In the genomic region with DNA sequence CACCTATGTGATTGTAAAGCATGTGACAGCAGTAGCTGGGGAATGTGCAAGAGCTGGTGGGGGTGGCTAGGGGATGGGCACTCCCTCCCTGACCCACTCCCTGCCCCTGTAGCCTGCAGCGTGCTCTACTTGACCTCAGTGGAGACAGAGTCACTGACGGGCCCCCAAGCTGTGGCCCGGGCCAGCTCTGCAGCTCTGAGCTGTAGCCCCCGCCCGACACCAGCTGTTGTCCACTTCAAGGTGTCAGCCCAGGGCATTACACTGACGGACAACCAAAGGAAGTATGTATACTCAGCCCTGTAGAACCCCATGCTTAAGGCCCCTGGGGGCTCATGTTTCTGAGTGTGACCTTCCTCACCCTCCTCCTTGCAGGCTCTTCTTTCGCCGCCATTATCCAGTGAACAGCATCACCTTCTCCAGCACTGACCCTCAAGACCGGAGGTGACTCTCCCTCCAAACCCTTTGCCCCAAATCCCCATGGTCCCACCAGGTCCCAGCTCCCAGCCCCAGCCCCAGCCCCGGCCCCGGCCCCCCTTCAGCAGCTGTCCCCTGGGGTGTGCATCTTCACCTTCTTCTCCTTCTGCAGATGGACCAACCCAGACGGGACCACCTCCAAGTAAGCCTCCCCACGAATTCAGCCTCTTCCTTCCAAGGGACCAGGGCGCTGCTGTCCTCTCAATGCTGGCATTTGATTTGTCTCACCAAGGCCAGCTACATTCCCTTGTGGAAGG, we compare ENCODE assay signal across 15 cellular contexts. TPM values are rescaled to one million over a fixed set of nuclear protein-coding genes. Genes with fewer than 3 reads are reported as not detected.
A peak's percentile ranks its signal among the peaks of the same experiment; 100 is the strongest.
DNase-seq lines count a peak whose midpoint lies in the region; ATAC-seq and TF ChIP-seq lines count a peak whose summit lies in the region.
"Had no signal": no experiment of that assay in that cellular context is flagged by ENCODE, and none has a peak within 500 bp of the region (broad histone marks: within the 10 kb centered on the region; RNA-seq: fewer than 3 reads in every experiment).

No MANE protein-coding gene starts in this region.

- H3K9me3 ChIP-seq in AG04450 (ENCODE audit: control insufficient read depth, insufficient read depth, low read length) (no peaks in the 10 kb centered on the region), right cardiac atrium (ENCODE audit: control insufficient read depth, low read length) (no peaks in the 10 kb centered on the region), prostate gland (no peaks in the 10 kb centered on the region)

- intact Hi-C loops in right cardiac atrium (cut with DNase I) (loop anchor here in 2 of 4 donors (10.0 kb wide), 1 partner anchor 132 kb away; no protein-coding TSS in a partner anchor), prostate gland (cut with DNase I) (no loop called here), Calu3 (cut with micrococcal nuclease; ENCODE audit: unreplicated experiment) (no loop called here)

- peaks cover 6% of the 10 kb centered on the region for H3K4me1 ChIP-seq in right cardiac atrium (ENCODE audit: control insufficient read depth, insufficient read depth, low read length)
- H3K4me1 ChIP-seq in prostate gland (replicated peaks) = peaks cover 12% of the 10 kb centered on the region

- CTCF ChIA-PET in AG04450 (lab: Charles Lee) = interaction anchor here (0.9 to 3.8 kb wide), 3 partner anchors 9 to 96 kb away, joined by 3 to 43 read pairs (median 5); no protein-coding TSS in a partner anchor
- CTCF ChIA-PET in WTC11 (lab: Charles Lee) = interaction anchor here (1.0 to 11.2 kb wide), 8 partner anchors 8 to 135 kb away, joined by 3 to 474 read pairs (median 15); partner anchors contain the start of genes IGFBP6, SOAT2 and TNS2
- CTCF ChIA-PET in Calu3 (lab: Charles Lee) = interaction anchor here (1.6 kb wide), 1 partner anchor 8 kb away, joined by 3 read pairs; no protein-coding TSS in a partner anchor

- H3K4me1 Mint-ChIP-seq in WTC11 = peaks cover 7% of the 10 kb centered on the region
- peaks cover 24% of the 10 kb centered on the region for H3K4me1 Mint-ChIP-seq in Calu3 (ENCODE audit: low read depth, unreplicated experiment)

- POLR2A ChIA-PET in AG04450 (lab: Yijun Ruan, JAX) = interaction anchor here (1.0 to 3.3 kb wide), 3 partner anchors 16 to 35 kb away, joined by 5 to 48 read pairs (median 14); partner anchors contain the start of genes IGFBP6 and SPRYD3
- POLR2A ChIA-PET in WTC11 (lab: Charles Lee) = interaction anchor here (0.5 to 1.3 kb wide), 2 partner anchors 9 to 16 kb away, joined by 3 read pairs; partner anchors contain the start of gene SPRYD3

- H3K27ac Mint-ChIP-seq in WTC11 (no peak overlapping the region), Calu3 (ENCODE audit: unreplicated experiment) (no peak overlapping the region)

- H3K4me3 ChIP-seq in AG04450 (ENCODE audit: low read depth, low read length) = no peak overlapping the region
- H3K4me3 ChIP-seq in right cardiac atrium (ENCODE audit: low read length) = no peak overlapping the region
- no peak overlapping the region for H3K4me3 ChIP-seq in prostate gland

- no TSS peak for BruUV-seq in Calu3 (replicated peaks; lab: Mats Ljungman, UMichigan)

- H3K36me3 ChIP-seq in prostate gland = peaks cover 0 to 16% of the 10 kb centered on the region in 2 donors

- H3K27ac ChIP-seq in AG04450 (ENCODE audit: low read depth, low read length) (peak overlapping the region; percentile 81), right cardiac atrium (ENCODE audit: low read length) (no peak overlapping the region), prostate gland (peak overlapping the region; percentile 66 to 68)

- H3K36me3 Mint-ChIP-seq in WTC11 = no peaks in the 10 kb centered on the region
- H3K36me3 Mint-ChIP-seq in Calu3 (ENCODE audit: insufficient read depth, unreplicated experiment) = peaks cover 23% of the 10 kb centered on the region

- TF ChIP-seq CTCF in AG04450 (IDR thresholded peaks at IDR 0.05; ENCODE audit: low read depth, low read length) (no peak), WTC11 (IDR thresholded peaks at IDR 0.05) (no peak), prostate gland (IDR thresholded peaks at IDR 0.05) (no peak), Calu3 (IDR thresholded peaks at IDR 0.05; ENCODE audit: unreplicated experiment) (no peak)

- no peak for ATAC-seq in WTC11
- ATAC-seq in right cardiac atrium = no peak
- ATAC-seq in HG03045 (IDR thresholded peaks at IDR 0.05; ENCODE audit: unreplicated experiment) = no peak

- no peak for TF ChIP-seq POLR2A in prostate gland (IDR thresholded peaks at IDR 0.05)

- H3K9me3 Mint-ChIP-seq in WTC11 = no peaks in the 10 kb centered on the region
- H3K9me3 Mint-ChIP-seq in Calu3 (ENCODE audit: low read depth, unreplicated experiment) = no peaks in the 10 kb centered on the region

- H3K4me3 Mint-ChIP-seq in WTC11 (no peak overlapping the region), Calu3 (ENCODE audit: low read depth, unreplicated experiment) (no peak overlapping the region)

- DNase-seq in AG04450 (ENCODE audit: low read depth, low spot score) (no peak), WTC11 (ENCODE audit: low spot score) (peak; percentile 9), right cardiac atrium (peak in 2 of 3 donors; percentile 51 to 64), prostate gland (ENCODE audit: low spot score) (no peak), NCI-H446 treated with DMSO at 0.1 percent for 48 hours (lab: John Stamatoyannopoulos, UW) (no peak), H4 (ENCODE audit: low spot score) (no peak), Calu3 (no peak)
- DNase-seq: amygdala; effector CD4-positive, alpha-beta T cell; MM.1S; stimulated activated CD4-positive, alpha-beta T cell treated with anti-CD3 and anti-CD28 coated beads, Interleukin-12 subunit alpha, Interleukin-12 subunit beta, amount 100 ng/mL, for 4 hours had no signal

- H3K27me3 Mint-ChIP-seq in WTC11 (ENCODE audit: low read depth) (peaks cover 41% of the 10 kb centered on the region), Calu3 (ENCODE audit: unreplicated experiment) (peaks cover 4% of the 10 kb centered on the region)

- WGBS in right cardiac atrium = 63% methylated on average over 14 of the region's 14 CpGs
- 69% methylated on average over 14 of the region's 14 CpGs for WGBS in prostate gland

- no peaks in the 10 kb centered on the region for H3K27me3 ChIP-seq in AG04450 (ENCODE audit: control insufficient read depth, insufficient read depth, low read length)
- H3K27me3 ChIP-seq in right cardiac atrium (ENCODE audit: control insufficient read depth, insufficient read depth) = no peaks in the 10 kb centered on the region
- no peaks in the 10 kb centered on the region for H3K27me3 ChIP-seq in prostate gland (replicated peaks; ENCODE audit: insufficient read depth)

TF ChIP-seq in WTC11, 78 proteins besides CTCF, POLR2A, EP300 and RAD21:
- TF ChIP-seq PRRX2 (CRISPR knock-in tag; IDR thresholded peaks at IDR 0.05) (no peak), SMAD4 (CRISPR knock-in tag; IDR thresholded peaks at IDR 0.05) (no peak), FOXP1 (CRISPR knock-in tag; IDR thresholded peaks at IDR 0.05; ENCODE audit: borderline replicate concordance) (no peak), SMAD3 (CRISPR knock-in tag; IDR thresholded peaks at IDR 0.05; ENCODE audit: borderline replicate concordance) (no peak)
- TF ChIP-seq, protein P1, sequence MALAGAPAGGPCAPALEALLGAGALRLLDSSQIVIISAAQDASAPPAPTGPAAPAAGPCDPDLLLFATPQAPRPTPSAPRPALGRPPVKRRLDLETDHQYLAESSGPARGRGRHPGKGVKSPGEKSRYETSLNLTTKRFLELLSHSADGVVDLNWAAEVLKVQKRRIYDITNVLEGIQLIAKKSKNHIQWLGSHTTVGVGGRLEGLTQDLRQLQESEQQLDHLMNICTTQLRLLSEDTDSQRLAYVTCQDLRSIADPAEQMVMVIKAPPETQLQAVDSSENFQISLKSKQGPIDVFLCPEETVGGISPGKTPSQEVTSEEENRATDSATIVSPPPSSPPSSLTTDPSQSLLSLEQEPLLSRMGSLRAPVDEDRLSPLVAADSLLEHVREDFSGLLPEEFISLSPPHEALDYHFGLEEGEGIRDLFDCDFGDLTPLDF (CRISPR knock-in tag; IDR thresholded peaks at IDR 0.05) = no peak
TF ChIP-seq in WTC11: peak in this region for 0.

RNA-seq across cellular contexts. Expression of gene TNS2, which starts 13.3 kb away (rescaled TPM):
- polyA plus RNA-seq in AG04450 (2011; rRNA removed) (23.1 and 31.0 TPM in 2 replicates), right cardiac atrium (155 TPM)
- polyA minus RNA-seq in AG04450 (2011; rRNA and poly(A)+ RNA removed) = 74.2 and 82.3 TPM in 2 replicates
- total RNA-seq in WTC11 (2021) (3.4 to 7.7 TPM (median 4.1 TPM) in 3 replicates), right cardiac atrium (100 to 1,000 TPM; 104 to 145 (median 116) TPM), prostate gland (100 to 1,000 TPM in 1 of 2 donors, 10 to 100 TPM in 1; 66.5 to 180 TPM), Calu3 (2022) (1.3 and 4.7 TPM in 2 replicates)
- total RNA-seq in H4 (2014; rRNA removed; shearing (Covaris generic)) = 18.3 and 20.2 TPM in 2 replicates

RNA-seq across cellular contexts. Expression of gene SPRYD3, which starts 16.0 kb away (rescaled TPM):
- polyA plus RNA-seq in AG04450 (2011; rRNA removed) (15.4 and 17.6 TPM in 2 replicates), right cardiac atrium (29.4 TPM)
- polyA minus RNA-seq in AG04450 (2011; rRNA and poly(A)+ RNA removed) = 25.2 and 26.8 TPM in 2 replicates
- total RNA-seq in WTC11 (2021) (6.5 to 11.9 TPM (median 6.8 TPM) in 3 replicates), right cardiac atrium (10 to 100 TPM; 40.8 to 59.6 (median 47.1) TPM), prostate gland (10 to 100 TPM; 38.7 to 54.4 TPM), Calu3 (2022) (12.9 and 14.6 TPM in 2 replicates)
- total RNA-seq in H4 (2014; rRNA removed; shearing (Covaris generic)) = 5.5 and 5.6 TPM in 2 replicates

RNA-seq across cellular contexts. Expression of gene IGFBP6, which starts 34.3 kb away (rescaled TPM):
- polyA plus RNA-seq in AG04450 (2011; rRNA removed) (182 and 274 TPM in 2 replicates), right cardiac atrium (130 TPM)
- polyA minus RNA-seq in AG04450 (2011; rRNA and poly(A)+ RNA removed) = 61.6 and 95.6 TPM in 2 replicates
- total RNA-seq in WTC11 (2021) (6.4 to 11.2 TPM (median 7.4 TPM) in 3 replicates), right cardiac atrium (100 to 1,000 TPM in 3 of 4 donors, 10 to 100 TPM in 1; 49.7 to 178 (median 146) TPM), prostate gland (100 to 1,000 TPM; 189 to 532 TPM), Calu3 (2022) (25.4 and 67.0 TPM in 2 replicates)
- 265 and 375 TPM in 2 replicates for total RNA-seq in H4 (2014; rRNA removed; shearing (Covaris generic))
- polyA plus RNA-seq: neural cell had no signal

RNA-seq across cellular contexts. Expression of gene SOAT2, which starts 40.1 kb away (rescaled TPM):
- polyA plus RNA-seq in AG04450 (2011; rRNA removed) (0.06 TPM in 1 of 2 replicates, not detected in the other), right cardiac atrium (0.07 TPM)
- not detected in 2 replicates for polyA minus RNA-seq in AG04450 (2011; rRNA and poly(A)+ RNA removed)
- total RNA-seq in WTC11 (2021) (not detected in 3 replicates), right cardiac atrium (under 1 TPM in 2 of 4 donors, not detected in 2; 0.17 to 0.18 TPM), prostate gland (under 1 TPM; 0.14 to 0.28 TPM), Calu3 (2022) (not detected in 2 replicates)
- total RNA-seq in H4 (2014; rRNA removed; shearing (Covaris generic)) = 0.06 TPM in 1 of 2 replicates, not detected in the other
- total RNA-seq: SK-MEL-5 had no signal
- polyA plus RNA-seq: keratinocyte, neural cell had no signal

RNA-seq across cellular contexts. Expression of gene EIF4B, which starts 56.9 kb away (rescaled TPM):
- polyA plus RNA-seq in AG04450 (2011; rRNA removed) (548 and 645 TPM in 2 replicates), right cardiac atrium (65.5 TPM)
- 854 and 868 TPM in 2 replicates for polyA minus RNA-seq in AG04450 (2011; rRNA and poly(A)+ RNA removed)
- total RNA-seq in WTC11 (2021) (730 to 860 TPM (median 838 TPM) in 3 replicates), right cardiac atrium (100 to 1,000 TPM; 391 to 552 (median 433) TPM), prostate gland (100 to 1,000 TPM; 419 to 458 TPM), Calu3 (2022) (242 and 272 TPM in 2 replicates)
- total RNA-seq in H4 (2014; rRNA removed; shearing (Covaris generic)) = 479 and 559 TPM in 2 replicates

Comparison
In these comparisons a context has a peak if more than half of its experiments do, and no peak if none do; other contexts are left out.
1. DNase-seq: peak in WTC11 (single experiment) and right cardiac atrium (2 of 3); none in AG04450 (single experiment), prostate gland (single experiment), NCI-H446 treated with DMSO at 0.1 percent for 48 hours (single experiment), H4 (single experiment) and Calu3 (single experiment).